ENCODE assay signal across 23 cellular contexts in genomic region chr13:50514249-50514648, GRCh38.
"Had no signal": no experiment of that assay in that cellular context is flagged by ENCODE, and none has a peak within 500 bp of the region (broad histone marks: within the 10 kb centered on the region; RNA-seq: fewer than 3 reads in every experiment).

No MANE protein-coding gene starts in this region.

- H3K4me3 Mint-ChIP-seq: dendritic cell treated with granulocyte-macrophage colony-stimulating factor and Interleukin-4, amounts not matched to agents 40 ng/mL and 50 ng/mL, for 4 days; neural crest cell; stimulated activated naive CD8-positive, alpha-beta T cell treated with anti-CD3 and anti-CD28 coated beads, Interleukin-15, amount 100 ng/mL, for 72 hours; T-helper 1 cell treated with Interleukin-12 subunit alpha and Interleukin-12 subunit beta and Interleukin-4 antibody, amounts not matched to agents 30 μg/mL and 1 μg/mL, for 36 hours had no signal

- H3K4me1 Mint-ChIP-seq: stimulated activated naive CD8-positive, alpha-beta T cell treated with anti-CD3 and anti-CD28 coated beads, Interleukin-15, amount 100 ng/mL, for 72 hours had no signal

- H3K27ac Mint-ChIP-seq: activated naive CD4-positive, alpha-beta T cell treated with anti-CD3 and anti-CD28 coated beads, Interleukin-2, amount 50 U/mL, for 72 hours; dendritic cell treated with granulocyte-macrophage colony-stimulating factor and Interleukin-4, amounts not matched to agents 40 ng/mL and 50 ng/mL, for 4 days; progenitor cell of endocrine pancreas; T-helper 1 cell treated with Interleukin-12 subunit alpha and Interleukin-12 subunit beta and Interleukin-4 antibody, amounts not matched to agents 30 μg/mL and 1 μg/mL, for 36 hours had no signal

- ATAC-seq: activated naive CD4-positive, alpha-beta T cell treated with anti-CD3 and anti-CD28 coated beads, Interleukin-2, amount 50 U/mL, for 72 hours; esophagus mucosa; gastroesophageal sphincter; heart left ventricle; stimulated activated naive CD8-positive, alpha-beta T cell treated with anti-CD3 and anti-CD28 coated beads, Interleukin-15, amount 100 ng/mL, for 72 hours had no signal

- H3K27me3 ChIP-seq: adrenal gland, gastroesophageal sphincter, heart left ventricle, left lung, right atrium auricular region, testis, upper lobe of left lung had no signal

- H3K4me3 ChIP-seq: adrenal gland, gastroesophageal sphincter, heart left ventricle, left lung, right atrium auricular region, testis, upper lobe of left lung had no signal

- H3K27ac ChIP-seq: testis had no signal

- H3K9me3 ChIP-seq: adrenal gland, gastroesophageal sphincter, heart left ventricle, left lung, right atrium auricular region, testis, upper lobe of left lung had no signal

- H3K27me3 Mint-ChIP-seq: dendritic cell treated with granulocyte-macrophage colony-stimulating factor and Interleukin-4, amounts not matched to agents 40 ng/mL and 50 ng/mL, for 4 days; progenitor cell of endocrine pancreas; stimulated activated naive CD8-positive, alpha-beta T cell treated with anti-CD3 and anti-CD28 coated beads, Interleukin-15, amount 100 ng/mL, for 72 hours had no signal

- DNase-seq: activated CD4-positive, alpha-beta T cell treated with anti-CD3 and anti-CD28 coated beads, Interleukin-2, amount 50 U/mL, for 1 hour; activated CD4-positive, CD25-positive, alpha-beta regulatory T cell treated with anti-CD3 and anti-CD28 coated beads, Interleukin-2, amount 50 U/mL, for 72 hours; activated gamma-delta T cell; adrenal gland; effector CD8-positive, alpha-beta T cell; heart left ventricle; left lung; mammary epithelial cell; midbrain; small intestine; stimulated activated CD4-positive, alpha-beta T cell treated with anti-CD3 and anti-CD28 coated beads, Interleukin-15, amount 100 ng/mL, for 24 hours; stimulated activated CD4-positive, alpha-beta T cell treated with anti-CD3 and anti-CD28 coated beads, Interleukin-2, amount 100 ng/mL, for 48 hours; stimulated activated naive CD8-positive, alpha-beta T cell treated with anti-CD3 and anti-CD28 coated beads, Interleukin-15, amount 100 ng/mL, for 72 hours; testis; upper lobe of left lung had no signal

- H3K9me3 Mint-ChIP-seq: activated naive CD4-positive, alpha-beta T cell treated with anti-CD3 and anti-CD28 coated beads, Interleukin-2, amount 50 U/mL, for 72 hours; dendritic cell treated with granulocyte-macrophage colony-stimulating factor and Interleukin-4, amounts not matched to agents 40 ng/mL and 50 ng/mL, for 4 days; neural crest cell; stimulated activated naive CD8-positive, alpha-beta T cell treated with anti-CD3 and anti-CD28 coated beads, Interleukin-15, amount 100 ng/mL, for 72 hours; T-helper 1 cell treated with Interleukin-12 subunit alpha and Interleukin-12 subunit beta and Interleukin-4 antibody, amounts not matched to agents 30 μg/mL and 1 μg/mL, for 36 hours had no signal

- H3K36me3 ChIP-seq: adrenal gland, gastroesophageal sphincter, heart left ventricle, left lung, right atrium auricular region, upper lobe of left lung had no signal
